ENCODE assay signal across 14 cellular contexts in genomic region chr10:123926401-123927264, GRCh38. TPM values are rescaled to one million over a fixed set of nuclear protein-coding genes. Genes with fewer than 3 reads are reported as not detected.
A peak's percentile ranks its signal among the peaks of the same experiment; 100 is the strongest.
DNase-seq lines count a peak whose midpoint lies in the region; ATAC-seq and TF ChIP-seq lines count a peak whose summit lies in the region.
"Had no signal": no experiment of that assay in that cellular context is flagged by ENCODE, and none has a peak within 500 bp of the region (broad histone marks: within the 10 kb centered on the region; RNA-seq: fewer than 3 reads in every experiment).

No MANE protein-coding gene starts in this region.

- H3K9ac ChIP-seq in MM.1S (ENCODE audit: low read length): no peak overlapping the region

- H3K4me1 ChIP-seq in MM.1S (ENCODE audit: low read length) (no peaks in the 10 kb centered on the region; the same call in 1 of the 2 replicates), sigmoid colon (peaks cover 0 to 12% (median 9%) of the 10 kb centered on the region in 4 donors)
- H3K4me1 ChIP-seq: upper lobe of right lung had no signal

- H3K9me3 ChIP-seq in MM.1S (replicated peaks; ENCODE audit: insufficient read depth, low read length): no peaks in the 10 kb centered on the region
- H3K9me3 ChIP-seq in sigmoid colon: no peaks in the 10 kb centered on the region
- H3K9me3 ChIP-seq: upper lobe of right lung had no signal

- no peaks in the 10 kb centered on the region for H3K4me1 Mint-ChIP-seq in type B pancreatic cell (ENCODE audit: unreplicated experiment)

- H3K9me3 Mint-ChIP-seq in type B pancreatic cell: peaks cover 14% of the 10 kb centered on the region

- H4K20me1 ChIP-seq in MM.1S (ENCODE audit: insufficient read depth, low read length): no peaks in the 10 kb centered on the region

- TF ChIP-seq CTCF in MM.1S (IDR thresholded peaks at IDR 0.05; ENCODE audit: low read length) (no peak), foreskin fibroblast (IDR thresholded peaks at IDR 0.05; ENCODE audit: low read depth, low read length) (no peak), sigmoid colon (IDR thresholded peaks at IDR 0.05) (no peak), type B pancreatic cell (conservative IDR thresholded peaks at IDR 0.05) (no peak)

- H3K4me3 Mint-ChIP-seq in type B pancreatic cell: no peak overlapping the region
- H3K4me3 Mint-ChIP-seq: T-cell had no signal

- H3K4me3 ChIP-seq in MM.1S (ENCODE audit: low read length) (no peak overlapping the region), foreskin fibroblast (ENCODE audit: low read depth in 1 of 2, low read length in 2 of 2) (no peak overlapping the region), sigmoid colon (no peak overlapping the region), H7 (ENCODE audit: insufficient read depth, low read depth, low read length) (no peak overlapping the region)
- H3K4me3 ChIP-seq: upper lobe of right lung had no signal

- H3K79me2 ChIP-seq in MM.1S (ENCODE audit: low read length): no peaks in the 10 kb centered on the region

- TF ChIP-seq EP300 in sigmoid colon (IDR thresholded peaks at IDR 0.05): no peak

- peak; percentile 65 for ATAC-seq in GM18907 (IDR thresholded peaks at IDR 0.05; ENCODE audit: unreplicated experiment)
- ATAC-seq: T-cell, upper lobe of right lung had no signal

- no peaks in the 10 kb centered on the region for H3F3A ChIP-seq in MM.1S (ENCODE audit: insufficient read depth, low read length)

- H3K27me3 Mint-ChIP-seq in type B pancreatic cell: peaks cover 27% of the 10 kb centered on the region

- H3K4me2 ChIP-seq in MM.1S (ENCODE audit: low read depth, low read length): no peak overlapping the region

- H3K27me3 ChIP-seq in MM.1S (replicated peaks; ENCODE audit: insufficient read depth, low read length) (no peaks in the 10 kb centered on the region), sigmoid colon (no peaks in the 10 kb centered on the region), H7 (ENCODE audit: control insufficient read depth, insufficient read depth, low read length) (no peaks in the 10 kb centered on the region)
- H3K27me3 ChIP-seq: upper lobe of right lung had no signal

- intact Hi-C loops in sigmoid colon (cut with DNase I): no loop called here

- no peaks in the 10 kb centered on the region for H3K36me3 Mint-ChIP-seq in type B pancreatic cell
- H3K36me3 Mint-ChIP-seq: T-cell had no signal

- no peak overlapping the region for H3K27ac ChIP-seq in MM.1S (ENCODE audit: low read length)
- no peak overlapping the region for H3K27ac ChIP-seq in sigmoid colon
- H3K27ac ChIP-seq: upper lobe of right lung had no signal

- no peak for TF ChIP-seq POLR2A in sigmoid colon (IDR thresholded peaks at IDR 0.05)

- WGBS in sigmoid colon, 2 donors: 57 to 72% methylated on average over 7 of the region's 7 CpGs

- H3K27ac Mint-ChIP-seq in type B pancreatic cell: no peak overlapping the region
- H3K27ac Mint-ChIP-seq: T-cell had no signal

- peak overlapping the region; percentile 21; the same call in 1 of the 2 replicates for H2AFZ ChIP-seq in MM.1S (ENCODE audit: low read length)

- DNase-seq in EH (ENCODE audit: low read depth) (peak; percentile 85), MM.1S (peak; percentile 64), foreskin fibroblast (peak; percentile 3 to 27), RKO (ENCODE audit: low spot score) (no peak), sigmoid colon (no peak), H7 (no peak), type B pancreatic cell (ENCODE audit: extremely low spot score, unreplicated experiment) (no peak)
- DNase-seq: effector CD8-positive, alpha-beta T cell; islet precursor cell; NCI-H345; occipital lobe; T-cell; upper lobe of right lung had no signal

- H3K9me2 ChIP-seq in MM.1S (replicated peaks; ENCODE audit: insufficient read depth, low read length): no peaks in the 10 kb centered on the region

- H3K36me3 ChIP-seq in MM.1S (replicated peaks; ENCODE audit: insufficient read depth, low read length) (no peaks in the 10 kb centered on the region), sigmoid colon (no peaks in the 10 kb centered on the region), H7 (replicated peaks; ENCODE audit: control insufficient read depth, insufficient read depth, low read length) (no peaks in the 10 kb centered on the region)
- H3K36me3 ChIP-seq: upper lobe of right lung had no signal

RNA-seq across cellular contexts. Expression of gene CPXM2, which starts 35.0 kb away (rescaled TPM):
- total RNA-seq in sigmoid colon (100 to 1,000 TPM in 2 of 4 donors, 10 to 100 TPM in 2; 48.5 to 153 (median 106) TPM), type B pancreatic cell (ENCODE audit: low replicate concordance) (15.0 and 51.1 TPM in 2 replicates)
- 1 to 10 TPM in 2 of 3 donors, under 1 TPM in 1; 0.69 to 6.7 (median 1.2) TPM for polyA plus RNA-seq in sigmoid colon
- 2.9 and 3.1 TPM in 2 replicates for total RNA-seq in H7 (2014; rRNA removed; shearing (Covaris generic))
- total RNA-seq: T-cell had no signal

Comparison
In these comparisons a context has a peak if more than half of its experiments do, and no peak if none do; other contexts are left out.
1. DNase-seq: peak in EH (single experiment), MM.1S (single experiment) and foreskin fibroblast (2 of 2); none in RKO (single experiment), sigmoid colon (single experiment), H7 (single experiment) and type B pancreatic cell (single experiment).